8 cellular contexts compared by ENCODE assay signal in the genomic region with DNA sequence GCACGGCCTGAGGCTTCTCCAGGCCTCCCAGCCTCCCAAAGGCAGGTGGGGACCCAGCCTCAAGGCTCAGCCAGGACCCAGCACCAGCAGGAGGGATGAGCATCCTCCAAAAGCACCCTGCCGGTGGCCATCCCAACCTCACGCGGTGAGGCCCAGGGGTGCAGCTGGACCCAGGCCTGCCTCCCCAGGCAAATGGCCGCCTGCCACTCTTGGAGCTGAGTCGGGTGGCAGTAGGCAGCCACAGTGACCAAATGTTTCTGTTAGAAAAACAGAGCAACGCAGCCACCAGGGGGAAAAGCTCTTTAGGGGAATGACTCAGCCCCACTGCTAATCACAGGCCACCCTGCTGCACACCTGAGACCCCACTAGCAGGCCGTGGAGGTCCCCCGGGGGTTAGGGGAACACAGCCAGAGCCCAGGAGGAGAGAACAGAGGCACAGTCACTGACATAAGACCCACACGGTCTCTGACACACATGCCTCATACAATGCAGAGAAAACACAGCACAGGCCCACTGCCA. TPM values are rescaled to one million over a fixed set of nuclear protein-coding genes. Genes with fewer than 3 reads are reported as not detected.
DNase-seq lines count a peak whose midpoint lies in the region; ATAC-seq, FAIRE-seq and TF ChIP-seq lines count a peak whose summit lies in the region.

No MANE protein-coding gene starts in this region.

- peaks cover 0 to 56% (median 38%) of the 10 kb centered on the region in 9 donors for H3K36me3 ChIP-seq in heart left ventricle
- H3K36me3 ChIP-seq in gastrocnemius medialis: peaks cover 0 to 29% of the 10 kb centered on the region in 2 donors

- no peak overlapping the region for H3K4me3 Mint-ChIP-seq in WTC11

- no peak for FAIRE-seq in D721Med (lab: Jason Lieb, UNC)

- H3K36me3 Mint-ChIP-seq in WTC11: peaks cover 44% of the 10 kb centered on the region

- no peaks in the 10 kb centered on the region for H3K9me3 Mint-ChIP-seq in WTC11

- intact Hi-C loops in heart left ventricle (cut with DNase I) (no loop called here), gastrocnemius medialis (cut with DNase I; ENCODE audit: low total_unique reads) (loop anchor here (1.0 to 2.0 kb wide), 3 partner anchors 15 to 66 kb away; no protein-coding TSS in a partner anchor)

- H3K4me3 ChIP-seq in heart left ventricle (peak overlapping the region in 2 of 12 donors; percentile 1 to 25), gastrocnemius medialis (no peak overlapping the region)

- DNase-seq in ELR (ENCODE audit: low read depth) (peak; percentile 61), WTC11 (ENCODE audit: low spot score) (peak; percentile 10), heart left ventricle (no peak), gastrocnemius medialis (no peak), D721Med (ENCODE audit: insufficient read length, low spot score) (no peak), NCI-H2107 (lab: John Stamatoyannopoulos, UW) (no peak)
- no peak for DNase-seq in stimulated activated CD4-positive, alpha-beta T cell treated with anti-CD3 and anti-CD28 coated beads, Interleukin-4, amount 100 ng/mL, for 1 hour

- ATAC-seq in WTC11 (no peak), heart left ventricle (peak in 3 of 4 donors; percentile 3 to 18 (median 15)), gastrocnemius medialis (peak; percentile 53 to 55), HG03097 (IDR thresholded peaks at IDR 0.05; ENCODE audit: low FRiP score, unreplicated experiment) (no peak)

- TF ChIP-seq POLR2A in heart left ventricle (IDR thresholded peaks at IDR 0.05): no peak
- no peak for TF ChIP-seq POLR2A in gastrocnemius medialis (IDR thresholded peaks at IDR 0.05)

- POLR2A ChIA-PET in WTC11 (lab: Charles Lee): no interaction called here

- WGBS in heart left ventricle, 4 donors: 23 to 31% (median 26%) methylated on average over 8 to 10 of the region's 10 CpGs

- H3K4me1 ChIP-seq in heart left ventricle (peaks cover 3 to 82% (median 56%) of the 10 kb centered on the region in 12 donors), gastrocnemius medialis (peaks cover 54 to 66% of the 10 kb centered on the region in 2 donors)

- CTCF ChIA-PET in WTC11 (lab: Charles Lee): interaction anchor here (1.0 to 1.4 kb wide), 3 partner anchors 40 to 226 kb away, joined by 3 to 4 read pairs (median 4); a partner anchor contains a TSS

- H3K27ac Mint-ChIP-seq in WTC11: peak overlapping the region; percentile 89

- in situ Hi-C loops in gastrocnemius medialis (cut with MboI; ENCODE audit: low sequenced_read_pairs in 4 of 4): no loop called here

- H3K4me1 Mint-ChIP-seq in WTC11: peaks cover 25% of the 10 kb centered on the region

- H3K27me3 ChIP-seq in heart left ventricle (peaks cover 0 to 13% (median 0%) of the 10 kb centered on the region in 9 donors), gastrocnemius medialis (no peaks in the 10 kb centered on the region)

- H3K9me3 ChIP-seq in heart left ventricle: no peaks in the 10 kb centered on the region
- H3K9me3 ChIP-seq in gastrocnemius medialis: no peaks in the 10 kb centered on the region

- no peak for TF ChIP-seq CTCF in WTC11 (IDR thresholded peaks at IDR 0.05)
- TF ChIP-seq CTCF in heart left ventricle (IDR thresholded peaks at IDR 0.05): peak in 2 of 12 donors; percentile 3 to 8
- TF ChIP-seq CTCF in gastrocnemius medialis (IDR thresholded peaks at IDR 0.05 in 4 of 5, conservative IDR thresholded peaks at IDR 0.05 in 1 of 5): peak; percentile 24 to 45 (median 30)
- no peak for TF ChIP-seq CTCF in D721Med (IDR thresholded peaks at IDR 0.05; ENCODE audit: insufficient read depth, missing control alignments)

- H3K27ac ChIP-seq in heart left ventricle (peak overlapping the region; percentile 59 to 90 (median 80)), gastrocnemius medialis (peak overlapping the region; percentile 90 to 97 (median 93))

- no peaks in the 10 kb centered on the region for H3K27me3 Mint-ChIP-seq in WTC11 (ENCODE audit: low read depth)

TF ChIP-seq in WTC11, 78 proteins besides CTCF, POLR2A, EP300 and RAD21:
- TF ChIP-seq, protein P1, sequence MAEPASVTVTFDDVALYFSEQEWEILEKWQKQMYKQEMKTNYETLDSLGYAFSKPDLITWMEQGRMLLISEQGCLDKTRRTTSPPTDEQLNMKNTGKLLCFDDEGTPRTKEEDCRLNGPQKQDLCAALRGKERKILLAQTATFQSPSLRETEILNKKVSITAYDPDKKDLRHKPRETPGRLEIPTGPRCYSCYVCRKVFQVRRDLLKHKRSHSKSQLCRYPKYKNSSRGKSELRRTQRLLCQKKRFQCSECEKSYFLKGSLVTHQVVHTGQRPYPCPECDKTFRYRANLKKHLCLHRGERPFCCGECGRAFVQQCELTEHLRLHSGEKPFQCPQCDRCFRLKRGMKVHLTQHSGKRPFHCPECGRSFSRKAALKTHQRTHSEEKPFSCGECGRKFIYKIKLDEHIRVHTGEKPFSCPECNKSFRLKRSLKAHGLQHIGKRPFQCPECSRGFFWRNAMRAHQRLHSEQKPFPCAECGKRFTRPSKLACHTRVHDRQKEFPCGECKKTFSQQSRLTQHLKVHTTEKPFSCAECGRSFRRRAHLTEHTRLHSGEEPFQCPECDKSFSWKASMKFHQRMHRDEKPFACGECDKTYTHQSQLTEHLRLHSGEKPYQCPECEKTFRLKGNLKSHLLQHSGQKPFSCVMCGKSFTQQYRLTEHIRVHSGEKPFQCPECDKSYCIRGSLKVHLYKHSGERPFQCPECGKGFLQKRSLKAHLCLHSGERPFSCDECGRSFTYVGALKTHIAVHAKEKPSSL (CRISPR knock-in tag; conservative IDR thresholded peaks at IDR 0.05): no peak
- TF ChIP-seq ZNF416 (CRISPR knock-in tag; IDR thresholded peaks at IDR 0.05) (no peak), ZNF423 (CRISPR knock-in tag; IDR thresholded peaks at IDR 0.05) (no peak), CREB1 (CRISPR knock-in tag; IDR thresholded peaks at IDR 0.05) (no peak), ZNF219 (CRISPR knock-in tag; IDR thresholded peaks at IDR 0.05; ENCODE audit: borderline replicate concordance) (no peak), NR2C2 (CRISPR knock-in tag; IDR thresholded peaks at IDR 0.05) (no peak), FOXK1 (CRISPR knock-in tag; IDR thresholded peaks at IDR 0.05) (no peak), RELA (CRISPR knock-in tag; IDR thresholded peaks at IDR 0.05; ENCODE audit: borderline replicate concordance) (no peak)
- TF ChIP-seq, protein P2, sequence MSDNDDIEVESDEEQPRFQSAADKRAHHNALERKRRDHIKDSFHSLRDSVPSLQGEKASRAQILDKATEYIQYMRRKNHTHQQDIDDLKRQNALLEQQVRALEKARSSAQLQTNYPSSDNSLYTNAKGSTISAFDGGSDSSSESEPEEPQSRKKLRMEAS (CRISPR knock-in tag; IDR thresholded peaks at IDR 0.05): no peak
- TF ChIP-seq, protein P3, sequence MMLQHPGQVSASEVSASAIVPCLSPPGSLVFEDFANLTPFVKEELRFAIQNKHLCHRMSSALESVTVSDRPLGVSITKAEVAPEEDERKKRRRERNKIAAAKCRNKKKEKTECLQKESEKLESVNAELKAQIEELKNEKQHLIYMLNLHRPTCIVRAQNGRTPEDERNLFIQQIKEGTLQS (CRISPR knock-in tag; conservative IDR thresholded peaks at IDR 0.05): no peak
- TF ChIP-seq, protein P4, sequence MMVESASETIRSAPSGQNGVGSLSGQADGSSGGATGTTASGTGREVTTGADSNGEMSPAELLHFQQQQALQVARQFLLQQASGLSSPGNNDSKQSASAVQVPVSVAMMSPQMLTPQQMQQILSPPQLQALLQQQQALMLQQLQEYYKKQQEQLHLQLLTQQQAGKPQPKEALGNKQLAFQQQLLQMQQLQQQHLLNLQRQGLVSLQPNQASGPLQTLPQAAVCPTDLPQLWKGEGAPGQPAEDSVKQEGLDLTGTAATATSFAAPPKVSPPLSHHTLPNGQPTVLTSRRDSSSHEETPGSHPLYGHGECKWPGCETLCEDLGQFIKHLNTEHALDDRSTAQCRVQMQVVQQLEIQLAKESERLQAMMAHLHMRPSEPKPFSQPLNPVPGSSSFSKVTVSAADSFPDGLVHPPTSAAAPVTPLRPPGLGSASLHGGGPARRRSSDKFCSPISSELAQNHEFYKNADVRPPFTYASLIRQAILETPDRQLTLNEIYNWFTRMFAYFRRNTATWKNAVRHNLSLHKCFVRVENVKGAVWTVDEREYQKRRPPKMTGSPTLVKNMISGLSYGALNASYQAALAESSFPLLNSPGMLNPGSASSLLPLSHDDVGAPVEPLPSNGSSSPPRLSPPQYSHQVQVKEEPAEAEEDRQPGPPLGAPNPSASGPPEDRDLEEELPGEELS (CRISPR knock-in tag; IDR thresholded peaks at IDR 0.05): no peak
- TF ChIP-seq, protein P5, sequence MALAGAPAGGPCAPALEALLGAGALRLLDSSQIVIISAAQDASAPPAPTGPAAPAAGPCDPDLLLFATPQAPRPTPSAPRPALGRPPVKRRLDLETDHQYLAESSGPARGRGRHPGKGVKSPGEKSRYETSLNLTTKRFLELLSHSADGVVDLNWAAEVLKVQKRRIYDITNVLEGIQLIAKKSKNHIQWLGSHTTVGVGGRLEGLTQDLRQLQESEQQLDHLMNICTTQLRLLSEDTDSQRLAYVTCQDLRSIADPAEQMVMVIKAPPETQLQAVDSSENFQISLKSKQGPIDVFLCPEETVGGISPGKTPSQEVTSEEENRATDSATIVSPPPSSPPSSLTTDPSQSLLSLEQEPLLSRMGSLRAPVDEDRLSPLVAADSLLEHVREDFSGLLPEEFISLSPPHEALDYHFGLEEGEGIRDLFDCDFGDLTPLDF (CRISPR knock-in tag; IDR thresholded peaks at IDR 0.05): no peak

RNA-seq across cellular contexts. Expression of a gene that starts 12.5 kb away (rescaled TPM):
- total RNA-seq in WTC11 (2021) (87.3 to 95.6 TPM (median 88.6 TPM) in 3 replicates), heart left ventricle (100 to 1,000 TPM in 1 of 9 donors, 10 to 100 TPM in 8; 51.4 to 129 (median 72.0) TPM), gastrocnemius medialis (100 to 1,000 TPM; 101 to 153 (median 145) TPM)
- polyA plus RNA-seq in heart left ventricle: 10 to 100 TPM; 54.2 to 89.2 TPM

RNA-seq across cellular contexts. Expression of a gene that starts 20.1 kb away (rescaled TPM):
- total RNA-seq in WTC11 (2021): 3.9 to 5.7 TPM (median 5.7 TPM) in 3 replicates
- total RNA-seq in heart left ventricle: 1 to 10 TPM in 5 of 9 donors, not detected in 4; 2.0 to 3.7 (median 3.0) TPM
- polyA plus RNA-seq in heart left ventricle: under 1 TPM in 1 of 2 donors, not detected in 1; 0.64 TPM
- not detected for total RNA-seq in gastrocnemius medialis

RNA-seq across cellular contexts. Expression of a gene that starts 32.0 kb away (rescaled TPM):
- 5.8 to 11.8 TPM (median 6.8 TPM) in 3 replicates for total RNA-seq in WTC11 (2021)
- 1 to 10 TPM in 4 of 9 donors, under 1 TPM in 1, not detected in 4; 0.98 to 3.7 (median 2.8) TPM for total RNA-seq in heart left ventricle
- under 1 TPM in 1 of 2 donors, not detected in 1; 0.51 TPM for polyA plus RNA-seq in heart left ventricle
- 1 to 10 TPM in 1 of 4 donors, not detected in 3; 3.0 TPM for total RNA-seq in gastrocnemius medialis

Comparison
In these comparisons a context has a peak if more than half of its experiments do, and no peak if none do; other contexts are left out.
1. DNase-seq: peak in ELR (single experiment) and WTC11 (single experiment); none in heart left ventricle (0 of 5), gastrocnemius medialis (0 of 2), D721Med (single experiment), stimulated activated CD4-positive, alpha-beta T cell treated with anti-CD3 and anti-CD28 coated beads, Interleukin-4, amount 100 ng/mL, for 1 hour (single experiment) and NCI-H2107 (single experiment).
2. ATAC-seq: peak in heart left ventricle (3 of 4) and gastrocnemius medialis (2 of 2); none in WTC11 (single experiment) and HG03097 (single experiment).
3. CTCF ChIP-seq: peak in gastrocnemius medialis (5 of 5); none in WTC11 (single experiment) and D721Med (single experiment).